In the genomic region with DNA sequence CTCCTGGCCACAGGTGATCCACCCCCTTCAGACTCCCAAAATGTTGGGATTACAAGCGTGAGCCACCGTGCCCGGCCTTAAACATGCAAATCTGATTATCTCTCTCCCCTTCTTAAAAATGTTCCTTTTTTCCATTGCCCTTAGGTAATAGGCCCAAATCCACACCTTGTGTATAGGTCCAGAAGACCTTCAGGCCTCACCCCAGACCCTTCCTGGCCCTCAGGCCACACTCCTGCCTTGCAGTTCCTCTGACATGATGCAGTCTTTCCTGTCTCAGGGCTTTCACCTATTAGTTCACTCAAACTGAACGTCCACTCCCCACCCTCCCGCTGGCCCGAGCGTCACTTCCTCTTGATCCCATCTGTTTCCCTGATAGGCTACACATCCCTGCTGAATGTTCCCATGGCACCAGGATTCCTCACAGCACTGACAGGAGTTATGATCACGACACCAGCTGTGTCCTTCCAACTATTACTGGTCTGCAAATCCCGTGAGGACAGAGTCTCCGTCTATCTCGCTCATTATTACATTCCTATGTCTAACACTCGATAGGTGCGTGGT, we compare ENCODE assay signal across 15 cellular contexts. TPM values are rescaled to one million over a fixed set of nuclear protein-coding genes. Genes with fewer than 3 reads are reported as not detected.
"Had no signal": no experiment of that assay in that cellular context is flagged by ENCODE, and none has a peak within 500 bp of the region (broad histone marks: within the 10 kb centered on the region; RNA-seq: fewer than 3 reads in every experiment).

No MANE protein-coding gene starts in this region.

- H3K9me3 ChIP-seq: esophagus squamous epithelium, mucosa of descending colon, thoracic aorta had no signal

- H3K27ac ChIP-seq: esophagus squamous epithelium, thoracic aorta had no signal

- H3K4me3 Mint-ChIP-seq: activated CD4-positive, alpha-beta memory T cell treated with anti-CD3 and anti-CD28 coated beads, Interleukin-2, amount 10 ng/mL, durations not matched to agents 7 days and 5 days; naive thymus-derived CD8-positive, alpha-beta T cell; stimulated activated naive CD8-positive, alpha-beta T cell treated with anti-CD3 and anti-CD28 coated beads, Interleukin-15, amount 100 ng/mL, for 72 hours; T-helper 2 cell treated with Interferon-gamma antibody and Interleukin-4, amounts not matched to agents 5 μg/mL and 100 μg/mL, for 36 hours had no signal

- H3K36me3 ChIP-seq: esophagus squamous epithelium, thoracic aorta had no signal

- H3K27ac Mint-ChIP-seq: activated CD4-positive, alpha-beta memory T cell treated with anti-CD3 and anti-CD28 coated beads, Interleukin-2, amount 10 ng/mL, durations not matched to agents 7 days and 5 days; stimulated activated naive CD8-positive, alpha-beta T cell treated with anti-CD3 and anti-CD28 coated beads, Interleukin-15, amount 100 ng/mL, for 72 hours; T-helper 2 cell treated with Interferon-gamma antibody and Interleukin-4, amounts not matched to agents 5 μg/mL and 100 μg/mL, for 36 hours had no signal

- H3K4me3 ChIP-seq: esophagus squamous epithelium, lung, mucosa of descending colon, thoracic aorta had no signal

- ATAC-seq: mucosa of descending colon; naive thymus-derived CD8-positive, alpha-beta T cell had no signal

- FAIRE-seq: bronchial epithelial cell had no signal

- H3K27me3 ChIP-seq: esophagus squamous epithelium had no signal

- H3K9me3 Mint-ChIP-seq: activated CD4-positive, alpha-beta memory T cell treated with anti-CD3 and anti-CD28 coated beads, Interleukin-2, amount 10 ng/mL, durations not matched to agents 7 days and 5 days; naive thymus-derived CD8-positive, alpha-beta T cell; stimulated activated naive CD8-positive, alpha-beta T cell treated with anti-CD3 and anti-CD28 coated beads, Interleukin-15, amount 100 ng/mL, for 72 hours; T-helper 2 cell treated with Interferon-gamma antibody and Interleukin-4, amounts not matched to agents 5 μg/mL and 100 μg/mL, for 36 hours had no signal

- DNase-seq: activated CD4-positive, alpha-beta memory T cell treated with anti-CD3 and anti-CD28 coated beads, Interleukin-2, amount 10 ng/mL, durations not matched to agents 7 days and 5 days; activated CD4-positive, alpha-beta T cell treated with anti-CD3 and anti-CD28 coated beads for 1 hour; aorta; esophagus squamous epithelium; foreskin fibroblast; mucosa of descending colon; naive thymus-derived CD8-positive, alpha-beta T cell; stimulated activated CD4-positive, alpha-beta T cell treated with anti-CD3 and anti-CD28 coated beads, Interleukin-15, amount 100 ng/mL, for 24 hours; stimulated activated CD4-positive, alpha-beta T cell treated with anti-CD3 and anti-CD28 coated beads, Interleukin-4, amount 100 ng/mL, for 24 hours; SW 1271 had no signal

RNA-seq across cellular contexts. Expression of a gene that starts 46.4 kb away (rescaled TPM):
- total RNA-seq: activated CD4-positive, alpha-beta memory T cell treated with anti-CD3 and anti-CD28 coated beads, Interleukin-2, amount 10 ng/mL, durations not matched to agents 7 days and 5 days had no signal
- polyA plus RNA-seq: naive thymus-derived CD8-positive, alpha-beta T cell had no signal
